ENCODE assay signal across 11 cellular contexts in the genomic region with DNA sequence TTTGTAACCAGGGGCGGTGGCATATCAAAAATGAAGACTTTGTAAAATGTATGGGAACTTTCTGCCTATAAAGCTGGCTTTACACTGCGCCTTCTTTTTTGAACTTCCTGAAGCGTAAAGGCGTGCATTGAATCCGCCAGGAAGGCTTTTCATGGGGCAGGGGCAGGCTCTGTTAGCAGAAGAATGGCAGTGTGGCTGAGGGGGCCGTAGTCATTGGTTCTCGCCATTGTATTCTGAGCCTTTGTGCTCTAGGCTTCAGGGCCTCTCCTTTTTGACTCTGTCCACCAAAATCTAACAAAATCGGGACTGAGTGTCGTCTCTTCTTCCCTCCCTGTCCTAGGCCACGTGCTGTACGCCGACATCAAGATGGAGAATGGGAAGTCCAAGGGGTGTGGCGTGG. TPM values are rescaled to one million over a fixed set of nuclear protein-coding genes. Genes with fewer than 3 reads are reported as not detected.
DNase-seq lines count a peak whose midpoint lies in the region; ATAC-seq and TF ChIP-seq lines count a peak whose summit lies in the region.
"Had no signal": no experiment of that assay in that cellular context is flagged by ENCODE, and none has a peak within 500 bp of the region (broad histone marks: within the 10 kb centered on the region; RNA-seq: fewer than 3 reads in every experiment).

No MANE protein-coding gene starts in this region.

- H3K36me3 Mint-ChIP-seq in CD4-positive, alpha-beta T cell (ENCODE audit: low read depth), result peaks cover 62% of the 10 kb centered on the region
- peaks cover 49% of the 10 kb centered on the region for H3K36me3 Mint-ChIP-seq in brain
- H3K36me3 Mint-ChIP-seq in nephron progenitor cell (ENCODE audit: low read depth), result peaks cover 55% of the 10 kb centered on the region

- H3K36me3 ChIP-seq in KOPT-K1 (ENCODE audit: insufficient read depth, low read length), result peaks cover 74% of the 10 kb centered on the region

- H3K9me3 ChIP-seq in CD4-positive, alpha-beta T cell (ENCODE audit: control insufficient read depth, low read length), result no peaks in the 10 kb centered on the region
- H3K9me3 ChIP-seq in KOPT-K1 (ENCODE audit: insufficient read depth, low read length, poor library complexity, severe bottlenecking), result no peaks in the 10 kb centered on the region

- POLR2A ChIA-PET in CD4-positive, alpha-beta T cell (lab: Charles Lee), result interaction anchor here (1.0 to 2.9 kb wide), 7 partner anchors 15 to 105 kb away, joined by 4 to 26 read pairs (median 12); a partner anchor contains a TSS

- no peak for TF ChIP-seq CTCF in CD4-positive, alpha-beta T cell (IDR thresholded peaks at IDR 0.05)
- TF ChIP-seq CTCF in brain (conservative IDR thresholded peaks at IDR 0.05), result no peak
- no peak for TF ChIP-seq CTCF in nephron progenitor cell (IDR thresholded peaks at IDR 0.05)

- peaks cover 41% of the 10 kb centered on the region for H3K4me1 Mint-ChIP-seq in CD4-positive, alpha-beta T cell (ENCODE audit: low read depth)
- peaks cover 35% of the 10 kb centered on the region for H3K4me1 Mint-ChIP-seq in brain
- H3K4me1 Mint-ChIP-seq in nephron progenitor cell, result no peaks in the 10 kb centered on the region

- H3K4me3 Mint-ChIP-seq in CD4-positive, alpha-beta T cell, result peak overlapping the region; percentile 45
- H3K4me3 Mint-ChIP-seq in brain (peak overlapping the region in 3 of 5 experiments; percentile 5 to 58 (median 8)), nephron progenitor cell (no peak overlapping the region)

- no peaks in the 10 kb centered on the region for H3K9me3 Mint-ChIP-seq in CD4-positive, alpha-beta T cell
- no peaks in the 10 kb centered on the region for H3K9me3 Mint-ChIP-seq in brain
- no peaks in the 10 kb centered on the region for H3K9me3 Mint-ChIP-seq in nephron progenitor cell

- H3K27ac ChIP-seq in CD4-positive, alpha-beta T cell (ENCODE audit: low read depth, low read length), result no peak overlapping the region
- H3K27ac ChIP-seq in KOPT-K1 (ENCODE audit: low read depth, low read length, poor library complexity, severe bottlenecking), result peak overlapping the region; percentile 72
- H3K27ac ChIP-seq: C4-2B, WERI-Rb-1 had no signal

- DNase-seq in CD4-positive, alpha-beta T cell, result no peak
- DNase-seq in nephron progenitor cell (no peak), anterior cingulate cortex (lab: John Stamatoyannopoulos, UW) (no peak)
- DNase-seq: NCI-H2227 treated with DMSO at 0.1 percent for 48 hours, WERI-Rb-1 had no signal

- intact Hi-C loops in CD4-positive, alpha-beta T cell (cut with DNase I, micrococcal nuclease), result loop anchor here in 1 of 2 experiments (5.0 kb wide), 1 partner anchor 36 kb away; no protein-coding TSS in a partner anchor

- H3K27me3 ChIP-seq in CD4-positive, alpha-beta T cell (ENCODE audit: control insufficient read depth, insufficient read depth, low read length), result no peaks in the 10 kb centered on the region

- no peak for ATAC-seq in CD4-positive, alpha-beta T cell (ENCODE audit: poor library complexity)
- ATAC-seq in GM18511 (IDR thresholded peaks at IDR 0.05; ENCODE audit: unreplicated experiment), result no peak
- ATAC-seq in HG02852 (IDR thresholded peaks at IDR 0.05; ENCODE audit: unreplicated experiment), result no peak

- CTCF ChIA-PET in CD4-positive, alpha-beta T cell (lab: Charles Lee), result no interaction called here

- H3K27ac Mint-ChIP-seq in CD4-positive, alpha-beta T cell, result peak overlapping the region; percentile 85
- H3K27ac Mint-ChIP-seq in brain (peak overlapping the region in 4 of 5 experiments; percentile 71 to 94 (median 88)), nephron progenitor cell (peak overlapping the region; percentile 94)

- no peaks in the 10 kb centered on the region for H3K27me3 Mint-ChIP-seq in CD4-positive, alpha-beta T cell
- H3K27me3 Mint-ChIP-seq in brain (peaks cover 3% of the 10 kb centered on the region), nephron progenitor cell (ENCODE audit: low read depth, poor library complexity) (peaks cover 3% of the 10 kb centered on the region)

RNA-seq across cellular contexts. Expression of a gene that starts 14.1 kb away (rescaled TPM):
- total RNA-seq in CD4-positive, alpha-beta T cell, result 1 to 10 TPM; 4.3 to 6.3 TPM
- polyA plus RNA-seq in brain (ENCODE audit: insufficient read depth, low read depth, low replicate concordance), result 1.4 TPM
- total RNA-seq: frontal cortex had no signal

RNA-seq across cellular contexts. Expression of a gene that starts 25.6 kb away (rescaled TPM):
- total RNA-seq in CD4-positive, alpha-beta T cell, result 10 to 100 TPM; 36.3 to 38.0 TPM
- polyA plus RNA-seq in brain (ENCODE audit: insufficient read depth, low read depth, low replicate concordance), result 90.5 TPM

RNA-seq across cellular contexts. Expression of a gene that starts 43.6 kb away (rescaled TPM):
- 100 to 1,000 TPM; 269 to 272 TPM for total RNA-seq in CD4-positive, alpha-beta T cell
- 204 TPM for polyA plus RNA-seq in brain (ENCODE audit: insufficient read depth, low read depth, low replicate concordance)
